Comparison of ENCODE assay signal across 14 cellular contexts in the genomic region with DNA sequence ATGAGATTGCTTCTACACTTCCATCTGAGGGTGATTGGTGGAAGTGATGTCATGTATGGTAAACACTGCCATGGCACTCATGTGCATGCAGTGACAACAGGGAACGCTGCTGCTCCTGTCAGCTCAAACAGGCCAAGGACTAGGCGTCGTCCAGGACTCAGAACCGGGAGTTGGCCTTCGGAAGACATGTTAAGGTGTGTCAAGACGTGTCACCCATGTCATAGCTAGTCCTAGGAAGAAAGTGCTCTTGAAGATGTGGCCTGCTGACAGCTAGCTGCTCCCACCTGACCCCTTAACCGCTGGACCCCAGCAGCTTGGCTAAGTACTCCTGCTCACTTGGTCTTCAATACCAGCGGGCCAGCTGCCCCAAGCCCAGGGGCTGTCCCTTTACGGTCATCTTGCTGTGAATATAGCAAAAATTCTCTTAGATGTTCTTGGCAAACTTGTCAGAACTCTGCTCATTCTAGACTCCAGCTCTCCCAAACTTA. TPM values are rescaled to one million over a fixed set of nuclear protein-coding genes. Genes with fewer than 3 reads are reported as not detected.
"Had no signal": no experiment of that assay in that cellular context is flagged by ENCODE, and none has a peak within 500 bp of the region (broad histone marks: within the 10 kb centered on the region; RNA-seq: fewer than 3 reads in every experiment).

No MANE protein-coding gene starts in this region.

- H3K9me3 Mint-ChIP-seq: activated naive CD4-positive, alpha-beta T cell treated with anti-CD3 and anti-CD28 coated beads, Interleukin-2, amount 50 U/mL, for 24 hours; natural killer cell treated with Interleukin-12 subunit alpha and Interleukin-12 subunit beta and Interleukin-15 and Interleukin-18, amount 100 ng/mL, for 72 hours had no signal

- H3K27ac Mint-ChIP-seq: activated naive CD4-positive, alpha-beta T cell treated with anti-CD3 and anti-CD28 coated beads, Interleukin-2, amount 50 U/mL, for 24 hours; natural killer cell treated with Interleukin-12 subunit alpha and Interleukin-12 subunit beta and Interleukin-15 and Interleukin-18, amount 100 ng/mL, for 72 hours; stimulated activated memory B cell treated with anti-CD40 and anti-IgM and Interleukin-4, amounts not matched to agents 10 μg/mL and 1 μg/mL and 100 μg/mL, for 72 hours had no signal

- H3K4me1 ChIP-seq: foreskin keratinocyte, SJSA1 had no signal

- H3K4me3 ChIP-seq: lung, SJSA1, smooth muscle cell had no signal

- H3K36me3 ChIP-seq: SJSA1 had no signal

- ATAC-seq: foreskin keratinocyte; stimulated activated memory B cell treated with anti-CD40 and anti-IgM and Interleukin-4, amounts not matched to agents 10 μg/mL and 1 μg/mL and 100 μg/mL, for 72 hours had no signal

- H3K27me3 Mint-ChIP-seq: natural killer cell treated with Interleukin-12 subunit alpha and Interleukin-12 subunit beta and Interleukin-15 and Interleukin-18, amount 100 ng/mL, for 72 hours; stimulated activated memory B cell treated with anti-CD40 and anti-IgM and Interleukin-4, amounts not matched to agents 10 μg/mL and 1 μg/mL and 100 μg/mL, for 72 hours had no signal

- H3K36me3 Mint-ChIP-seq: activated naive CD4-positive, alpha-beta T cell treated with anti-CD3 and anti-CD28 coated beads, Interleukin-2, amount 50 U/mL, for 24 hours; natural killer cell treated with Interleukin-12 subunit alpha and Interleukin-12 subunit beta and Interleukin-15 and Interleukin-18, amount 100 ng/mL, for 72 hours; stimulated activated memory B cell treated with anti-CD40 and anti-IgM and Interleukin-4, amounts not matched to agents 10 μg/mL and 1 μg/mL and 100 μg/mL, for 72 hours had no signal

- H3K27ac ChIP-seq: foreskin keratinocyte, SJSA1 had no signal

- H3K9me3 ChIP-seq: SJSA1 had no signal

- DNase-seq: activated CD4-positive, alpha-beta T cell treated with anti-CD3 and anti-CD28 coated beads, Interleukin-2, amount 50 U/mL, for 4 hours; activated CD4-positive, CD25-positive, alpha-beta regulatory T cell treated with anti-CD3 and anti-CD28 coated beads, Interleukin-2, amount 50 U/mL, for 72 hours; activated T-cell treated with anti-CD3 and anti-CD28 coated beads, Interleukin-2, amount 50 U/mL, for 1 hour; amygdala; foreskin keratinocyte; SW 1271 had no signal

- H3K27me3 ChIP-seq: SJSA1 had no signal

- H3K4me3 Mint-ChIP-seq: activated naive CD4-positive, alpha-beta T cell treated with anti-CD3 and anti-CD28 coated beads, Interleukin-2, amount 50 U/mL, for 24 hours; natural killer cell treated with Interleukin-12 subunit alpha and Interleukin-12 subunit beta and Interleukin-15 and Interleukin-18, amount 100 ng/mL, for 72 hours; stimulated activated memory B cell treated with anti-CD40 and anti-IgM and Interleukin-4, amounts not matched to agents 10 μg/mL and 1 μg/mL and 100 μg/mL, for 72 hours had no signal

- H3K4me1 Mint-ChIP-seq: activated naive CD4-positive, alpha-beta T cell treated with anti-CD3 and anti-CD28 coated beads, Interleukin-2, amount 50 U/mL, for 24 hours; stimulated activated memory B cell treated with anti-CD40 and anti-IgM and Interleukin-4, amounts not matched to agents 10 μg/mL and 1 μg/mL and 100 μg/mL, for 72 hours had no signal

RNA-seq across cellular contexts. Expression of gene NOSTRIN, which starts 6.3 kb away (rescaled TPM):
- total RNA-seq: foreskin keratinocyte; natural killer cell treated with Interleukin-12 subunit alpha and Interleukin-12 subunit beta and Interleukin-15 and Interleukin-18, amount 100 ng/mL, for 72 hours; osteocyte; SJSA1; smooth muscle cell had no signal
- polyA plus RNA-seq: foreskin keratinocyte, keratinocyte had no signal
